Comparison of ENCODE assay signal across 23 cellular contexts in genomic region chr16:85845276-85845675, GRCh38. TPM values are rescaled to one million over a fixed set of nuclear protein-coding genes. Genes with fewer than 3 reads are reported as not detected.
DNase-seq lines count a peak whose midpoint lies in the region; ATAC-seq, FAIRE-seq and TF ChIP-seq lines count a peak whose summit lies in the region.
"Had no signal": no experiment of that assay in that cellular context is flagged by ENCODE, and none has a peak within 500 bp of the region (broad histone marks: within the 10 kb centered on the region; RNA-seq: fewer than 3 reads in every experiment).

No MANE protein-coding gene starts in this region.

- no peaks in the 10 kb centered on the region for H3K36me3 ChIP-seq in HepG2 (replicated peaks in 1 of 2; ENCODE audit: control insufficient read depth in 1 of 2, insufficient read depth in 2 of 2, low read length in 2 of 2)
- H3K36me3 ChIP-seq in right lobe of liver, result no peaks in the 10 kb centered on the region
- no peaks in the 10 kb centered on the region for H3K36me3 ChIP-seq in hepatocyte (replicated peaks; ENCODE audit: insufficient read depth, low read depth)

- H3K9ac ChIP-seq in HepG2 (ENCODE audit: insufficient read depth, low read depth, low read length), result no peak overlapping the region
- H3K9ac ChIP-seq: SK-N-SH had no signal

- H3K4me1 ChIP-seq in HepG2 (ENCODE audit: insufficient read depth, low read length), result peaks cover 61% of the 10 kb centered on the region
- peaks cover 0 to 20% (median 8%) of the 10 kb centered on the region in 4 donors for H3K4me1 ChIP-seq in right lobe of liver
- H3K4me1 ChIP-seq in hepatocyte (ENCODE audit: insufficient read depth), result peaks cover 7% of the 10 kb centered on the region

- no peak overlapping the region for H3K27ac ChIP-seq in HepG2 (ENCODE audit: extremely low read length, insufficient read depth, low read length)
- no peak overlapping the region for H3K27ac ChIP-seq in right lobe of liver
- no peak overlapping the region for H3K27ac ChIP-seq in hepatocyte
- H3K27ac ChIP-seq: RWPE1 had no signal

- H3K4me2 ChIP-seq in HepG2 (ENCODE audit: low read depth, low read length) (peak overlapping the region; percentile 45), hepatocyte (peak overlapping the region; percentile 7)
- H3K4me2 ChIP-seq: SK-N-SH had no signal

- no peak for TF ChIP-seq RAD21 in HepG2 (CRISPR knock-in tag; IDR thresholded peaks at IDR 0.05)

- 77% methylated on average over 20 of the region's 20 CpGs for WGBS in HepG2 (ENCODE audit: low lambda C conversion rate)
- WGBS in right lobe of liver (ENCODE audit: insufficient coverage, low coverage, low lambda C conversion rate, missing lambda C conversion rate), result 78% methylated on average over 5 of the region's 20 CpGs
- WGBS in hepatocyte (ENCODE audit: low lambda C conversion rate, missing lambda C conversion rate), result 76% methylated on average over 20 of the region's 20 CpGs

- no TSS peak for BruUV-seq in HepG2 (replicated peaks; lab: Mats Ljungman, UMichigan)

- no peaks in the 10 kb centered on the region for H4K20me1 ChIP-seq in HepG2 (ENCODE audit: insufficient read depth, low read length)
- H4K20me1 ChIP-seq in hepatocyte (ENCODE audit: insufficient read depth, poor library complexity, severe bottlenecking), result no peaks in the 10 kb centered on the region

- POLR2A ChIA-PET in HepG2 (lab: Yijun Ruan, JAX), result interaction anchor here (0.7 kb wide), 1 partner anchor 120 kb away, joined by 3 read pairs; no protein-coding TSS in a partner anchor

- DNase-seq in HepG2 (ENCODE audit: low spot score), result no peak
- DNase-seq in right lobe of liver, result no peak
- no peak for DNase-seq in hepatocyte (ENCODE audit: low spot score)
- DNase-seq in posterior vena cava (ENCODE audit: low spot score), result peak; percentile 68
- no peak for DNase-seq in NCI-H1930 (lab: John Stamatoyannopoulos, UW)
- DNase-seq in NCI-H2081 (lab: John Stamatoyannopoulos, UW), result no peak
- no peak for DNase-seq in dermis blood vessel endothelial cell
- DNase-seq: 8988T; AML-193; EL; GF-D8; Karpas-422; NCI-H1417; NCI-H187; NCI-H345; NCI-H524; NCI-H774; NK-92 treated with Interleukin-12 subunit alpha and Interleukin-12 subunit beta, amount 100 ng/mL, for 24 hours; SIG-M5; SK-N-SH had no signal

- no peak for FAIRE-seq in HepG2 (lab: Jason Lieb, UNC)
- FAIRE-seq: H1 had no signal

- H2AFZ ChIP-seq in HepG2 (ENCODE audit: low read length), result no peak overlapping the region
- H2AFZ ChIP-seq in hepatocyte, result no peak overlapping the region

- TF ChIP-seq CTCF in HepG2 (CRISPR knock-in tag; IDR thresholded peaks at IDR 0.05) (no peak), right lobe of liver (IDR thresholded peaks at IDR 0.05) (no peak), hepatocyte (IDR thresholded peaks at IDR 0.05; ENCODE audit: poor library complexity) (no peak)

- CTCF ChIA-PET in HepG2 (lab: Yijun Ruan, JAX; ENCODE audit: low intra/inter-chr PET ratio, low total read pairs), result no interaction called here

- TF ChIP-seq EP300 in HepG2 (IDR thresholded peaks at IDR 0.05; ENCODE audit: low read depth in 2 of 2, low read length in 2 of 2) (no peak), HepG2 (CRISPR knock-in tag; IDR thresholded peaks at IDR 0.05; ENCODE audit: borderline replicate concordance) (no peak)

- TF ChIP-seq POLR2A in HepG2 (IDR thresholded peaks at IDR 0.05; ENCODE audit: insufficient read depth in 1 of 2, low read depth in 2 of 2, low read length in 2 of 2), result no peak
- no peak for TF ChIP-seq POLR2A in right lobe of liver (IDR thresholded peaks at IDR 0.05)

- H3K27me3 ChIP-seq in HepG2 (ENCODE audit: control insufficient read depth in 1 of 2, insufficient read depth in 2 of 2, low read length in 2 of 2), result peaks cover 0 to 6% of the 10 kb centered on the region in 2 experiments; a peak in 2 of 5 replicates
- no peaks in the 10 kb centered on the region for H3K27me3 ChIP-seq in right lobe of liver
- no peaks in the 10 kb centered on the region for H3K27me3 ChIP-seq in hepatocyte

- in situ Hi-C loops in HepG2 (cut with HindIII; ENCODE audit: extremely low pct_ligation_motif_present, low pct_unique_long_range_greater_than_20kb), result no loop called here

- no peaks in the 10 kb centered on the region for H3K9me3 ChIP-seq in HepG2 (ENCODE audit: low read length)
- no peaks in the 10 kb centered on the region for H3K9me3 ChIP-seq in right lobe of liver
- no peaks in the 10 kb centered on the region for H3K9me3 ChIP-seq in hepatocyte (ENCODE audit: low read depth)
- H3K9me3 ChIP-seq: SK-N-SH had no signal

- H3K4me3 ChIP-seq in HepG2 (replicated peaks in 1 of 3; ENCODE audit: insufficient read depth in 1 of 3, low read depth in 2 of 3, low read length in 3 of 3) (peak overlapping the region in 1 of 3 experiments; percentile 8; a peak in 1 of 6 replicates), right lobe of liver (no peak overlapping the region), hepatocyte (no peak overlapping the region)

- H3K79me2 ChIP-seq in HepG2 (ENCODE audit: insufficient read depth, low read length), result no peaks in the 10 kb centered on the region
- no peaks in the 10 kb centered on the region for H3K79me2 ChIP-seq in hepatocyte

- intact Hi-C loops in HepG2 (cut with micrococcal nuclease; ENCODE audit: unreplicated experiment) (no loop called here), right lobe of liver (cut with DNase I) (no loop called here), posterior vena cava (cut with DNase I) (loop anchor here in 1 of 2 donors (5.0 kb wide), 1 partner anchor 557 kb away; no protein-coding TSS in a partner anchor)

- no peak for ATAC-seq in HepG2
- no peak for ATAC-seq in right lobe of liver

- no peaks in the 10 kb centered on the region for H3K9me2 ChIP-seq in hepatocyte (replicated peaks; ENCODE audit: insufficient read depth)
- H3K9me2 ChIP-seq: SK-N-SH had no signal

RNA-seq across cellular contexts. Expression of gene COX4I1, which starts 45.8 kb away (rescaled TPM):
- total RNA-seq in HepG2 (2016; rRNA removed; fragmentation: Illumina TruSeq; extraction: Trizol) (631 and 658 TPM in 2 replicates), right lobe of liver (100 to 1,000 TPM; 247 to 417 (median 303) TPM), hepatocyte (449 and 496 TPM in 2 replicates), posterior vena cava (100 to 1,000 TPM; 273 to 322 TPM), dermis blood vessel endothelial cell (321 and 608 TPM in 2 replicates)
- 381 and 407 TPM in 2 replicates for total RNA-seq in HepG2 (2016; cell fraction: cytosol; rRNA removed; fragmentation: Illumina TruSeq; extraction: Trizol; ENCODE audit: low read depth)
- total RNA-seq in HepG2 (2016; cell fraction: insoluble cytoplasmic fraction; rRNA removed; fragmentation: Illumina TruSeq; extraction: Trizol), result 648 and 655 TPM in 2 replicates
- 496 and 528 TPM in 2 replicates for total RNA-seq in HepG2 (2016; cell fraction: membrane; rRNA removed; fragmentation: Illumina TruSeq; extraction: Trizol)
- total RNA-seq in HepG2 (2016; cell fraction: nucleus; rRNA removed; fragmentation: Illumina TruSeq; extraction: Trizol), result 310 and 337 TPM in 2 replicates
- polyA plus RNA-seq in HepG2 (2011; rRNA removed) (838 and 902 TPM in 2 replicates), hepatocyte (655 and 694 TPM in 2 replicates)
- polyA plus RNA-seq in HepG2 (2011; cell fraction: cytosol; rRNA removed), result 1,053 and 1,212 TPM in 2 replicates
- polyA plus RNA-seq in HepG2 (2011; cell fraction: nucleus; rRNA removed), result 388 and 389 TPM in 2 replicates
- polyA plus RNA-seq in HepG2 (2012), result 443 and 505 TPM in 2 replicates
- polyA plus RNA-seq in HepG2 (2016; cell fraction: cytosol; fragmentation: Illumina TruSeq; extraction: Trizol; ENCODE audit: low read depth), result 414 and 464 TPM in 2 replicates
- polyA plus RNA-seq in HepG2 (2016; cell fraction: insoluble cytoplasmic fraction; fragmentation: Illumina TruSeq; extraction: Trizol; ENCODE audit: low read depth), result 675 and 705 TPM in 2 replicates
- polyA plus RNA-seq in HepG2 (2016; cell fraction: membrane; fragmentation: Illumina TruSeq; extraction: Trizol; ENCODE audit: low read depth), result 456 and 498 TPM in 2 replicates
- polyA plus RNA-seq in HepG2 (2016; cell fraction: nucleus; fragmentation: Illumina TruSeq; extraction: Trizol; ENCODE audit: insufficient read depth, low read depth), result 604 and 614 TPM in 2 replicates
- 364 and 524 TPM in 2 replicates for polyA minus RNA-seq in HepG2 (2011; rRNA and poly(A)+ RNA removed; ENCODE audit: low replicate concordance)
- polyA minus RNA-seq in HepG2 (2011; cell fraction: cytosol; rRNA and poly(A)+ RNA removed), result 143 and 144 TPM in 2 replicates
- 99.5 and 129 TPM in 2 replicates for polyA minus RNA-seq in HepG2 (2011; cell fraction: nucleus; rRNA and poly(A)+ RNA removed)

RNA-seq across cellular contexts. Expression of gene EMC8, which starts 45.9 kb away (rescaled TPM):
- 47.6 and 55.0 TPM in 2 replicates for total RNA-seq in HepG2 (2016; rRNA removed; fragmentation: Illumina TruSeq; extraction: Trizol)
- 56.6 and 69.3 TPM in 2 replicates for total RNA-seq in HepG2 (2016; cell fraction: cytosol; rRNA removed; fragmentation: Illumina TruSeq; extraction: Trizol; ENCODE audit: low read depth)
- 42.9 and 52.9 TPM in 2 replicates for total RNA-seq in HepG2 (2016; cell fraction: insoluble cytoplasmic fraction; rRNA removed; fragmentation: Illumina TruSeq; extraction: Trizol)
- total RNA-seq in HepG2 (2016; cell fraction: membrane; rRNA removed; fragmentation: Illumina TruSeq; extraction: Trizol), result 53.7 and 67.6 TPM in 2 replicates
- total RNA-seq in HepG2 (2016; cell fraction: nucleus; rRNA removed; fragmentation: Illumina TruSeq; extraction: Trizol), result 34.0 and 36.1 TPM in 2 replicates
- 71.6 and 76.0 TPM in 2 replicates for polyA plus RNA-seq in HepG2 (2011; rRNA removed)
- 60.8 and 68.0 TPM in 2 replicates for polyA plus RNA-seq in HepG2 (2011; cell fraction: cytosol; rRNA removed)
- 45.9 and 50.4 TPM in 2 replicates for polyA plus RNA-seq in HepG2 (2011; cell fraction: nucleus; rRNA removed)
- 29.9 and 30.5 TPM in 2 replicates for polyA plus RNA-seq in HepG2 (2012)
- 65.3 and 83.6 TPM in 2 replicates for polyA plus RNA-seq in HepG2 (2016; cell fraction: cytosol; fragmentation: Illumina TruSeq; extraction: Trizol; ENCODE audit: low read depth)
- 58.1 and 66.0 TPM in 2 replicates for polyA plus RNA-seq in HepG2 (2016; cell fraction: insoluble cytoplasmic fraction; fragmentation: Illumina TruSeq; extraction: Trizol; ENCODE audit: low read depth)
- 59.1 and 73.6 TPM in 2 replicates for polyA plus RNA-seq in HepG2 (2016; cell fraction: membrane; fragmentation: Illumina TruSeq; extraction: Trizol; ENCODE audit: low read depth)
- 69.1 and 78.6 TPM in 2 replicates for polyA plus RNA-seq in HepG2 (2016; cell fraction: nucleus; fragmentation: Illumina TruSeq; extraction: Trizol; ENCODE audit: insufficient read depth, low read depth)
- polyA minus RNA-seq in HepG2 (2011; rRNA and poly(A)+ RNA removed; ENCODE audit: low replicate concordance), result 61.8 and 82.3 TPM in 2 replicates
- polyA minus RNA-seq in HepG2 (2011; cell fraction: cytosol; rRNA and poly(A)+ RNA removed), result 27.0 and 43.3 TPM in 2 replicates
- 44.0 and 45.6 TPM in 2 replicates for polyA minus RNA-seq in HepG2 (2011; cell fraction: nucleus; rRNA and poly(A)+ RNA removed)
- 10 to 100 TPM in 5 of 6 experiments, 1 to 10 TPM in 1; 9.2 to 22.4 (median 12.1) TPM for total RNA-seq in right lobe of liver
- 35.0 and 40.6 TPM in 2 replicates for total RNA-seq in hepatocyte
- polyA plus RNA-seq in hepatocyte, result 46.5 and 50.6 TPM in 2 replicates
- total RNA-seq in posterior vena cava, result 10 to 100 TPM; 17.4 to 19.4 TPM
- 36.0 and 36.1 TPM in 2 replicates for total RNA-seq in dermis blood vessel endothelial cell

RNA-seq across cellular contexts. Expression of gene IRF8, which starts 53.7 kb away (rescaled TPM):
- not detected in 2 replicates for total RNA-seq in HepG2 (2016; rRNA removed; fragmentation: Illumina TruSeq; extraction: Trizol)
- not detected in 2 replicates for total RNA-seq in HepG2 (2016; cell fraction: cytosol; rRNA removed; fragmentation: Illumina TruSeq; extraction: Trizol; ENCODE audit: low read depth)
- total RNA-seq in HepG2 (2016; cell fraction: insoluble cytoplasmic fraction; rRNA removed; fragmentation: Illumina TruSeq; extraction: Trizol), result not detected in 2 replicates
- total RNA-seq in HepG2 (2016; cell fraction: membrane; rRNA removed; fragmentation: Illumina TruSeq; extraction: Trizol), result not detected in 2 replicates
- total RNA-seq in HepG2 (2016; cell fraction: nucleus; rRNA removed; fragmentation: Illumina TruSeq; extraction: Trizol), result not detected in 2 replicates
- polyA plus RNA-seq in HepG2 (2011; rRNA removed), result not detected in 2 replicates
- 0.05 TPM in 1 of 2 replicates, not detected in the other for polyA plus RNA-seq in HepG2 (2011; cell fraction: cytosol; rRNA removed)
- 0.28 TPM in 1 of 2 replicates, not detected in the other for polyA plus RNA-seq in HepG2 (2011; cell fraction: nucleus; rRNA removed)
- polyA plus RNA-seq in HepG2 (2012), result not detected in 2 replicates
- polyA plus RNA-seq in HepG2 (2016; cell fraction: cytosol; fragmentation: Illumina TruSeq; extraction: Trizol; ENCODE audit: low read depth), result not detected in 2 replicates
- polyA plus RNA-seq in HepG2 (2016; cell fraction: insoluble cytoplasmic fraction; fragmentation: Illumina TruSeq; extraction: Trizol; ENCODE audit: low read depth), result not detected in 2 replicates
- polyA plus RNA-seq in HepG2 (2016; cell fraction: membrane; fragmentation: Illumina TruSeq; extraction: Trizol; ENCODE audit: low read depth), result not detected in 2 replicates
- not detected in 2 replicates for polyA plus RNA-seq in HepG2 (2016; cell fraction: nucleus; fragmentation: Illumina TruSeq; extraction: Trizol; ENCODE audit: insufficient read depth, low read depth)
- polyA minus RNA-seq in HepG2 (2011; rRNA and poly(A)+ RNA removed; ENCODE audit: low replicate concordance), result 0.61 TPM in 1 of 2 replicates, not detected in the other
- not detected in 2 replicates for polyA minus RNA-seq in HepG2 (2011; cell fraction: cytosol; rRNA and poly(A)+ RNA removed)
- polyA minus RNA-seq in HepG2 (2011; cell fraction: nucleus; rRNA and poly(A)+ RNA removed), result not detected in 2 replicates
- total RNA-seq in right lobe of liver, result 10 to 100 TPM in 5 of 6 experiments, 1 to 10 TPM in 1; 4.8 to 19.6 (median 14.6) TPM
- 7.2 and 8.4 TPM in 2 replicates for total RNA-seq in hepatocyte
- 4.7 and 6.9 TPM in 2 replicates for polyA plus RNA-seq in hepatocyte
- total RNA-seq in posterior vena cava, result 10 to 100 TPM in 1 of 2 donors, 1 to 10 TPM in 1; 6.3 to 18.7 TPM
- 2.4 and 25.9 TPM in 2 replicates for total RNA-seq in dermis blood vessel endothelial cell
- polyA plus RNA-seq: AG04450, SK-N-SH had no signal
